ENCODE assay signal across 8 cellular contexts in genomic region chr6:129498556-129498940, GRCh38.
A peak's percentile ranks its signal among the peaks of the same experiment; 100 is the strongest.
DNase-seq lines count a peak whose midpoint lies in the region; ATAC-seq and TF ChIP-seq lines count a peak whose summit lies in the region.

No MANE protein-coding gene starts in this region.

- H3K36me3 ChIP-seq in endocrine pancreas (ENCODE audit: control insufficient read depth, insufficient read depth, low read length): no peaks in the 10 kb centered on the region
- no peaks in the 10 kb centered on the region for H3K36me3 ChIP-seq in spleen

- no peak for TF ChIP-seq POLR2A in spleen (IDR thresholded peaks at IDR 0.05)

- H3K9me3 ChIP-seq in endocrine pancreas (ENCODE audit: control insufficient read depth, low read length) (no peaks in the 10 kb centered on the region), spleen (no peaks in the 10 kb centered on the region)

- POLR2A ChIA-PET in RWPE1 (lab: Yijun Ruan, JAX; ENCODE audit: low non-redundant PET): no interaction called here

- peak overlapping the region; percentile 69 for H3K4me3 ChIP-seq in endocrine pancreas (ENCODE audit: control insufficient read depth, insufficient read depth, low read length)
- peak overlapping the region in 1 of 8 donors; percentile 36 for H3K4me3 ChIP-seq in spleen

- intact Hi-C loops in head of caudate nucleus (cut with DNase I): loop anchor here (5.0 kb wide), 1 partner anchor 69 kb away; no protein-coding TSS in a partner anchor
- intact Hi-C loops in spleen (cut with DNase I; ENCODE audit: low total_unique reads): no loop called here

- no peak overlapping the region for H3K27ac ChIP-seq in RWPE1
- H3K27ac ChIP-seq in spleen: no peak overlapping the region

- peaks cover 9% of the 10 kb centered on the region for H3K4me1 ChIP-seq in endocrine pancreas (ENCODE audit: control insufficient read depth, insufficient read depth, low read length)
- peaks cover 8 to 26% (median 14%) of the 10 kb centered on the region in 6 donors for H3K4me1 ChIP-seq in spleen

- CTCF ChIA-PET in RWPE1 (lab: Yijun Ruan, JAX): interaction anchor here (0.6 to 1.1 kb wide), 2 partner anchors 18 to 76 kb away, joined by 3 to 6 read pairs; no protein-coding TSS in a partner anchor

- DNase-seq in EL: peak; percentile 64
- peak; percentile 36 for DNase-seq in RWPE1 (ENCODE audit: low spot score)
- peak; percentile 51 for DNase-seq in renal cortical epithelial cell (ENCODE audit: low read depth)
- no peak for DNase-seq in head of caudate nucleus
- no peak for DNase-seq in spleen
- no peak for DNase-seq in COLO668 (lab: John Stamatoyannopoulos, UW; ENCODE audit: unreplicated experiment)

- no peak overlapping the region for H3K9ac ChIP-seq in endocrine pancreas (ENCODE audit: control insufficient read depth, insufficient read depth, low read length)

- 53 to 71% (median 57%) methylated on average over 2 of the region's 2 CpGs for WGBS in spleen, 5 donors

- ATAC-seq in HG02623 (IDR thresholded peaks at IDR 0.05; ENCODE audit: unreplicated experiment): no peak

- no peaks in the 10 kb centered on the region for H3K27me3 ChIP-seq in endocrine pancreas (ENCODE audit: control insufficient read depth, insufficient read depth, low read length)
- no peaks in the 10 kb centered on the region for H3K27me3 ChIP-seq in spleen (replicated peaks in 1 of 7)

- TF ChIP-seq CTCF in RWPE1 (conservative IDR thresholded peaks at IDR 0.05; ENCODE audit: low read depth) (no peak), spleen (IDR thresholded peaks at IDR 0.05 in 8 of 11, conservative IDR thresholded peaks at IDR 0.05 in 3 of 11) (no peak)

Comparison
In these comparisons a context has a peak if more than half of its experiments do, and no peak if none do; other contexts are left out.
1. DNase-seq: peak in EL (single experiment), RWPE1 (single experiment) and renal cortical epithelial cell (single experiment); none in head of caudate nucleus (0 of 42), spleen (single experiment) and COLO668 (single experiment).